ENCODE assay signal across 22 cellular contexts in genomic region chr6:13863699-13864155, GRCh38. TPM values are rescaled to one million over a fixed set of nuclear protein-coding genes. Genes with fewer than 3 reads are reported as not detected.
DNase-seq lines count a peak whose midpoint lies in the region; ATAC-seq and TF ChIP-seq lines count a peak whose summit lies in the region.
"Had no signal": no experiment of that assay in that cellular context is flagged by ENCODE, and none has a peak within 500 bp of the region (broad histone marks: within the 10 kb centered on the region; RNA-seq: fewer than 3 reads in every experiment).

No MANE protein-coding gene starts in this region.

- peak; percentile 48 for ATAC-seq in mucosa of descending colon
- ATAC-seq in effector memory CD8-positive, alpha-beta T cell (replicated peaks), result no peak
- ATAC-seq in GM23338, result no peak
- ATAC-seq: body of pancreas; left cardiac atrium; naive thymus-derived CD8-positive, alpha-beta T cell; sciatic nerve; WTC11 had no signal

- no peak overlapping the region for H3K4me3 Mint-ChIP-seq in effector memory CD8-positive, alpha-beta T cell
- no peak overlapping the region for H3K4me3 Mint-ChIP-seq in GM23338
- H3K4me3 Mint-ChIP-seq: naive thymus-derived CD8-positive, alpha-beta T cell; WTC11 had no signal

- DNase-seq in DMS53 (lab: John Stamatoyannopoulos, UW) (peak; percentile 90), NCI-H146 (lab: John Stamatoyannopoulos, UW) (peak; percentile 61), WERI-Rb-1 (peak; percentile 3), mucosa of descending colon (no peak), activated T-cell treated with anti-CD3 and anti-CD28 coated beads for 4 hours (no peak), GM23338 (ENCODE audit: low spot score) (no peak), DMS79 (lab: John Stamatoyannopoulos, UW) (no peak)
- DNase-seq in effector memory CD8-positive, alpha-beta T cell, result no peak
- DNase-seq: ACHN; activated effector memory CD4-positive, alpha-beta T cell treated with anti-CD3 and anti-CD28 coated beads, Interleukin-2, amount 50 U/mL, for 16 hours; body of pancreas; effector CD4-positive, alpha-beta T cell; glutamatergic neuron; left cardiac atrium; naive thymus-derived CD8-positive, alpha-beta T cell; NCI-H524; ovary; RPMI8226; stimulated activated CD4-positive, alpha-beta T cell treated with anti-CD3 and anti-CD28 coated beads, Interleukin-15, amount 100 ng/mL, for 24 hours had no signal

- H3K4me1 ChIP-seq in mucosa of descending colon (ENCODE audit: low read depth), result no peaks in the 10 kb centered on the region
- no peaks in the 10 kb centered on the region for H3K4me1 ChIP-seq in GM23338 (ENCODE audit: insufficient read depth)

- H4K20me1 ChIP-seq in GM23338 (replicated peaks; ENCODE audit: insufficient read depth), result no peaks in the 10 kb centered on the region
- H4K20me1 ChIP-seq: BLaER1 treated with 17β-estradiol and CSF1 and Interleukin-3, amounts not matched to agents 10 nM and 100 nM had no signal

- H3K27me3 Mint-ChIP-seq in effector memory CD8-positive, alpha-beta T cell, result peaks cover 54 to 69% of the 10 kb centered on the region in 2 donors
- H3K27me3 Mint-ChIP-seq in GM23338 (ENCODE audit: insufficient read depth, low read depth, poor library complexity), result peaks cover 11% of the 10 kb centered on the region

- H3K4me3 ChIP-seq in WERI-Rb-1 (ENCODE audit: low read depth, low read length) (no peak overlapping the region), mucosa of descending colon (no peak overlapping the region), GM23338 (no peak overlapping the region)
- H3K4me3 ChIP-seq: BLaER1 treated with 17β-estradiol and CSF1 and Interleukin-3, amounts not matched to agents 10 nM and 100 nM; body of pancreas; ovary had no signal

- H3K9me3 Mint-ChIP-seq in effector memory CD8-positive, alpha-beta T cell, result no peaks in the 10 kb centered on the region
- H3K9me3 Mint-ChIP-seq in GM23338, result peaks cover 22% of the 10 kb centered on the region

- H3K27ac ChIP-seq in WERI-Rb-1 (no peak overlapping the region), GM23338 (ENCODE audit: low read depth) (no peak overlapping the region)
- H3K27ac ChIP-seq: BLaER1 treated with 17β-estradiol and CSF1 and Interleukin-3, amounts not matched to agents 10 nM and 100 nM; body of pancreas; ovary had no signal

- H3K36me3 ChIP-seq in WERI-Rb-1, result no peaks in the 10 kb centered on the region
- no peaks in the 10 kb centered on the region for H3K36me3 ChIP-seq in mucosa of descending colon (ENCODE audit: low read depth)
- no peaks in the 10 kb centered on the region for H3K36me3 ChIP-seq in GM23338 (ENCODE audit: insufficient read depth)
- H3K36me3 ChIP-seq: BLaER1 treated with 17β-estradiol and CSF1 and Interleukin-3, amounts not matched to agents 10 nM and 100 nM; ovary had no signal

- intact Hi-C loops in mucosa of descending colon (cut with DNase I, micrococcal nuclease), result no loop called here

- no peaks in the 10 kb centered on the region for H3K27me3 ChIP-seq in WERI-Rb-1 (ENCODE audit: insufficient read depth, low read depth, severe bottlenecking)
- peaks cover 11% of the 10 kb centered on the region for H3K27me3 ChIP-seq in GM23338 (ENCODE audit: insufficient read depth)
- H3K27me3 ChIP-seq: BLaER1 treated with 17β-estradiol and CSF1 and Interleukin-3, amounts not matched to agents 10 nM and 100 nM; ovary had no signal

- no peak overlapping the region for H3K4me2 ChIP-seq in GM23338

- H3K9me3 ChIP-seq in WERI-Rb-1 (ENCODE audit: severe bottlenecking) (no peaks in the 10 kb centered on the region), mucosa of descending colon (no peaks in the 10 kb centered on the region)
- H3K9me3 ChIP-seq: body of pancreas, ovary had no signal

- H3F3A ChIP-seq in GM23338 (replicated peaks; ENCODE audit: low read depth), result no peaks in the 10 kb centered on the region

- no peaks in the 10 kb centered on the region for H3K36me3 Mint-ChIP-seq in effector memory CD8-positive, alpha-beta T cell (ENCODE audit: insufficient read depth)
- peaks cover 18% of the 10 kb centered on the region; the same call in 2 of the 3 replicates for H3K36me3 Mint-ChIP-seq in GM23338 (ENCODE audit: low read depth)

- H2AFZ ChIP-seq in GM23338, result no peak overlapping the region

- H3K27ac Mint-ChIP-seq in effector memory CD8-positive, alpha-beta T cell, result no peak overlapping the region
- H3K27ac Mint-ChIP-seq in GM23338, result no peak overlapping the region
- H3K27ac Mint-ChIP-seq: naive thymus-derived CD8-positive, alpha-beta T cell; WTC11 had no signal

- H3K9me2 ChIP-seq in GM23338 (ENCODE audit: insufficient read depth), result peaks cover 4% of the 10 kb centered on the region

- no peaks in the 10 kb centered on the region for H3K79me2 ChIP-seq in GM23338 (replicated peaks; ENCODE audit: insufficient read depth)

- H3K4me1 Mint-ChIP-seq in effector memory CD8-positive, alpha-beta T cell (ENCODE audit: low read depth in 2 of 2), result no peaks in the 10 kb centered on the region
- no peaks in the 10 kb centered on the region; the same call in 2 of the 3 replicates for H3K4me1 Mint-ChIP-seq in GM23338
- H3K4me1 Mint-ChIP-seq: WTC11 had no signal

- TF ChIP-seq CTCF in WERI-Rb-1 (IDR thresholded peaks at IDR 0.05; ENCODE audit: low read depth, low read length) (no peak), mucosa of descending colon (IDR thresholded peaks at IDR 0.05) (no peak), GM23338 (conservative IDR thresholded peaks at IDR 0.05; ENCODE audit: low read depth in 2 of 2) (no peak)

TF ChIP-seq in GM23338, 12 proteins besides CTCF, POLR2A, EP300 and RAD21 (continues in another document):
- TF ChIP-seq EZH2 (IDR thresholded peaks at IDR 0.05; ENCODE audit: low read depth, unreplicated experiment) (no peak), REST (IDR thresholded peaks at IDR 0.05; ENCODE audit: unreplicated experiment) (no peak), STAT1 (IDR thresholded peaks at IDR 0.05; ENCODE audit: unreplicated experiment) (no peak), ZNF331 (CRISPR knock-in tag; IDR thresholded peaks at IDR 0.05; ENCODE audit: low read depth) (no peak), ETS1 (IDR thresholded peaks at IDR 0.05) (no peak)

RNA-seq across cellular contexts. Expression of gene MCUR1, which starts 49.4 kb away (rescaled TPM):
- 10 to 100 TPM; 26.2 to 45.4 (median 33.6) TPM for total RNA-seq in mucosa of descending colon
- total RNA-seq in GM23338 (2014; rRNA removed; shearing (Covaris generic)), result 20.3 and 21.0 TPM in 2 replicates
- 63.5 and 65.3 TPM in 2 replicates for polyA plus RNA-seq in GM23338 (2016; fragmentation: Nextera tagmentation; extraction: Ambion mirVana)

Comparison
In these comparisons a context has a peak if more than half of its experiments do, and no peak if none do; other contexts are left out.
1. DNase-seq: peak in DMS53 (single experiment), NCI-H146 (single experiment) and WERI-Rb-1 (single experiment); none in mucosa of descending colon (0 of 3), activated T-cell treated with anti-CD3 and anti-CD28 coated beads for 4 hours (single experiment), effector memory CD8-positive, alpha-beta T cell (0 of 3), GM23338 (single experiment) and DMS79 (single experiment).